In the genomic region with DNA sequence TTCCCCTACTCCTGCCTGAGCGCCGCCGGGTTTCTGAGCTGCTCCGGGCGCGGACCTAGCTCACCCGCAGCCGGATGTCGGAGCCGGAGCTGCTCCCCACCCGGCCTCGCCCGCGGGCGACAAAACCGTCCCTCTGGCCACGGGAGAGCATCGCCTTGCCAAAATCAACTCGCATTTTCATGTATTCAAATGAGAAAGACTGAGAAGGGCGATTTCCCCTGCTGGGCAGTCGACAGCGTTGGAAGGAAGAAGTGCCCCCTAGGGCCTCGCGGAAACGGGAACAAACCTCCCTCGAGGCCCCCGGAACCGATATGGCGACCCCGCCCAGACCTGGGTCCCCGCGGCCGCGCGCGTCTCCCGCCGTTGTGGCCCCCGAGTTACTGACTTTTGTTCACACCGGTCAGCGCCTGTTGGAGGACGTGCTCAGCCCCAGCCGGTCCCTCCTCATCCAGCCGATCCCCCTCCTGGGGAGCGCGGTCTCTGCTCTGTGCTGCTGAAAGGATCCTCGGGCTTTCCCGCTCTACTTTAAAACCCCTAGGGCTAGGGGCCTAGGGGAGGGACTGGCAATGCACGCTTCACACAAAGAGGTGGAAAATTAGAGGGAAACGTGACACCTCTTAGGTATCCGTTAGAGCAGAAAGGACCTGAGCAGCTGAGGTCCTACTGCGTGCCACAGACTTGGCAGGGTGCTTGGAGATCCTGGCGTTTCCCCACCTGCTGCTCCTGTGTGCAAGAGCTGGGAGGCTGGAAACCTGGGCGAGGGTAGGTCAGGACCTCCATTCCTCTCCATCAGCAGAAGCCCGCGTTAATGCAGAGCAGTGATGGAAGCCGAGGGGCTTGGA, we compare ENCODE assay signal across 10 cellular contexts. TPM values are rescaled to one million over a fixed set of nuclear protein-coding genes. Genes with fewer than 3 reads are reported as not detected.
A peak's percentile ranks its signal among the peaks of the same experiment; 100 is the strongest.
DNase-seq lines count a peak whose midpoint lies in the region; ATAC-seq and TF ChIP-seq lines count a peak whose summit lies in the region.
"Had no signal": no experiment of that assay in that cellular context is flagged by ENCODE, and none has a peak within 500 bp of the region (broad histone marks: within the 10 kb centered on the region; RNA-seq: fewer than 3 reads in every experiment).

No MANE protein-coding gene starts in this region.

- H3K9me2 ChIP-seq in hepatocyte (replicated peaks; ENCODE audit: insufficient read depth), result no peaks in the 10 kb centered on the region

- DNase-seq in HEK293T (ENCODE audit: extremely low spot score), result peak; percentile 25
- peak; percentile 9 for DNase-seq in NCI-H524 treated with DMSO at 0.1 percent for 48 hours (lab: John Stamatoyannopoulos, UW)
- DNase-seq in hepatocyte (ENCODE audit: low spot score), result peak; percentile 40
- no peak for DNase-seq in AG20443 (ENCODE audit: low spot score)
- no peak for DNase-seq in superior temporal gyrus (ENCODE audit: extremely low spot score)
- DNase-seq: activated CD4-positive, alpha-beta T cell treated with anti-CD3 and anti-CD28 coated beads, Interleukin-2, amount 10 ng/mL, durations not matched to agents 7 days and 5 days; NCI-H1694 treated with DMSO at 0.1 percent for 48 hours had no signal

- peak overlapping the region; percentile 79 for H2AFZ ChIP-seq in hepatocyte

- CTCF ChIA-PET in HEK293T (lab: Yijun Ruan, JAX), result no interaction called here

- H3K9ac ChIP-seq in skeletal muscle satellite cell (ENCODE audit: low read depth, low read length), result no peak overlapping the region

- H3K4me2 ChIP-seq in hepatocyte, result peak overlapping the region; percentile 87
- H3K4me2 ChIP-seq in skeletal muscle satellite cell (ENCODE audit: low read length), result peak overlapping the region; percentile 70

- H3K9me3 ChIP-seq in hepatocyte (ENCODE audit: low read depth) (no peaks in the 10 kb centered on the region), skeletal muscle satellite cell (replicated peaks; ENCODE audit: low read length) (peaks cover 2% of the 10 kb centered on the region)

- ATAC-seq in GM18909 (IDR thresholded peaks at IDR 0.05; ENCODE audit: poor library complexity, unreplicated experiment) (no peak), HG02884 (IDR thresholded peaks at IDR 0.05; ENCODE audit: unreplicated experiment) (no peak)

- H3K4me3 ChIP-seq in hepatocyte (peak overlapping the region; percentile 24), skeletal muscle satellite cell (ENCODE audit: low read length) (peak overlapping the region; percentile 12)

- POLR2A ChIA-PET in HEK293T (lab: Yijun Ruan, JAX), result no interaction called here

- no peak for TF ChIP-seq CTCF in hepatocyte (IDR thresholded peaks at IDR 0.05; ENCODE audit: poor library complexity)

- peaks cover 16% of the 10 kb centered on the region for H3K4me1 ChIP-seq in hepatocyte (ENCODE audit: insufficient read depth)
- H3K4me1 ChIP-seq in skeletal muscle satellite cell (ENCODE audit: control insufficient read depth, insufficient read depth, low read length), result peaks cover 10% of the 10 kb centered on the region

- H4K20me1 ChIP-seq in hepatocyte (ENCODE audit: insufficient read depth, poor library complexity, severe bottlenecking), result no peaks in the 10 kb centered on the region

- H3K27me3 ChIP-seq in hepatocyte (peaks cover 66% of the 10 kb centered on the region), skeletal muscle satellite cell (ENCODE audit: control insufficient read depth, insufficient read depth, low read length) (peaks cover 93% of the 10 kb centered on the region)

- no peaks in the 10 kb centered on the region for H3K36me3 ChIP-seq in hepatocyte (replicated peaks; ENCODE audit: insufficient read depth, low read depth)
- no peaks in the 10 kb centered on the region for H3K36me3 ChIP-seq in skeletal muscle satellite cell (ENCODE audit: insufficient read depth, low read length)

- peaks cover 69% of the 10 kb centered on the region for H3K79me2 ChIP-seq in hepatocyte

- H3K27ac ChIP-seq in hepatocyte, result peak overlapping the region; percentile 95

- WGBS in hepatocyte (ENCODE audit: low lambda C conversion rate, missing lambda C conversion rate), result 8% methylated on average over 57 of the region's 57 CpGs

TF ChIP-seq in HEK293T, 16 proteins besides CTCF, POLR2A, EP300 and RAD21:
- no peak for TF ChIP-seq HDGF (IDR thresholded peaks at IDR 0.05; ENCODE audit: borderline replicate concordance)
- peak; percentile 75 for TF ChIP-seq L3MBTL2 (conservative IDR thresholded peaks at IDR 0.05)

RNA-seq across cellular contexts. Expression of a gene that starts 4.3 kb away (rescaled TPM):
- 20.1 and 20.8 TPM in 2 replicates for total RNA-seq in hepatocyte
- 6.4 and 8.8 TPM in 2 replicates for polyA plus RNA-seq in hepatocyte
- under 0.01 TPM in 2 replicates for total RNA-seq in skeletal muscle satellite cell (2012; rRNA removed)
- total RNA-seq: activated CD4-positive, alpha-beta T cell treated with anti-CD3 and anti-CD28 coated beads, Interleukin-2, amount 10 ng/mL, durations not matched to agents 7 days and 5 days had no signal

RNA-seq across cellular contexts. Expression of a gene that starts 4.7 kb away (rescaled TPM):
- 87.9 and 89.2 TPM in 2 replicates for total RNA-seq in hepatocyte
- 75.3 and 85.7 TPM in 2 replicates for polyA plus RNA-seq in hepatocyte
- total RNA-seq in skeletal muscle satellite cell (2012; rRNA removed), result 0.44 TPM in 1 of 2 replicates, not detected in the other
- total RNA-seq: activated CD4-positive, alpha-beta T cell treated with anti-CD3 and anti-CD28 coated beads, Interleukin-2, amount 10 ng/mL, durations not matched to agents 7 days and 5 days had no signal

Comparison
In these comparisons a context has a peak if more than half of its experiments do, and no peak if none do; other contexts are left out.
1. DNase-seq: peak in HEK293T (single experiment), NCI-H524 treated with DMSO at 0.1 percent for 48 hours (single experiment) and hepatocyte (single experiment); none in AG20443 (single experiment) and superior temporal gyrus (single experiment).